In the genomic region with DNA sequence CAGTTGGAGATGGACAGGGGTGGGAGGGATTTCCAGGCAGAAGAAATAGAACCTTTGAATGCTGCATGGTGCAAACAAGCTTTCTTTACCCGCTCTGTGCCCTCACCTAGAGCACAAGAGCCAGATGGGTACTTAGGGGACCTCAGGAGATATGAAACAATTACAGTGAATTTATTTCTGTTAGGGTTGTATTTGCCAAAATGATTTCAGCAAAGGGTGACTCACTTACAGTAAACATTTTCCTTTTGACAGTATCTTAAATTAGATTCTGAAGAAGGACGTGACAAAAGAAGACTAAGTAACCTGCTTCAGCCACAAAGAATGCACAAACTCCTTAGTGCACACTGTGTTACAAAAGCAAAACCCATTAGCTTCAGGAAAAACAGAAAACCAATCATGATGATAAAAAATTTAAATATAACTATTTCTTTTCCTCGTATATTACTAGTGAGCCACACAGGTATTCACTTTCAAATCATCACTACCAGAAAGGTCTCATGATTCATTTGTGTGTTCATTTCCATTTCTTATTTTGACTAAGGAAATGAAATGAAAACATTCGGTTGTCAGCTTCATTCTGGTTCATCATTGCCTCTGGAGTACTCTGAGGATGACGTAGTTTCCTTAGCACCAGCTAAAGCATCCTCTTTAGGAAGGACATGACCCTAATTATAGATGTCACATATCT, we compare ENCODE assay signal across 11 cellular contexts.
DNase-seq lines count a peak whose midpoint lies in the region; ATAC-seq lines count a peak whose summit lies in the region.
"Had no signal": no experiment of that assay in that cellular context is flagged by ENCODE, and none has a peak within 500 bp of the region (broad histone marks: within the 10 kb centered on the region; RNA-seq: fewer than 3 reads in every experiment).

No MANE protein-coding gene starts in this region.

- peak; percentile 2 for DNase-seq in A172 (ENCODE audit: low spot score)
- DNase-seq in NCI-H128 (lab: John Stamatoyannopoulos, UW; ENCODE audit: unreplicated experiment), result peak; percentile 24
- no peak for DNase-seq in NCI-H2081 treated with DMSO at 0.1 percent for 48 hours (lab: John Stamatoyannopoulos, UW)
- no peak for DNase-seq in GOT3 (lab: John Stamatoyannopoulos, UW)
- DNase-seq in NCI-H1105 treated with DMSO at 0.1 percent for 48 hours (lab: John Stamatoyannopoulos, UW), result no peak
- no peak for DNase-seq in NCI-H187 (lab: John Stamatoyannopoulos, UW)
- DNase-seq: CD4-positive, alpha-beta memory T cell; kidney; NCI-H446 had no signal

- ATAC-seq in GM18499 (IDR thresholded peaks at IDR 0.05; ENCODE audit: insufficient read depth, unreplicated experiment) (peak; percentile 73), GM21737 (IDR thresholded peaks at IDR 0.05; ENCODE audit: unreplicated experiment) (peak; percentile 62)

Comparison
In these comparisons a context has a peak if more than half of its experiments do, and no peak if none do; other contexts are left out.
1. DNase-seq: peak in A172 (single experiment) and NCI-H128 (single experiment); none in NCI-H2081 treated with DMSO at 0.1 percent for 48 hours (single experiment), GOT3 (single experiment), NCI-H1105 treated with DMSO at 0.1 percent for 48 hours (single experiment) and NCI-H187 (0 of 2).